15 cellular contexts compared by ENCODE assay signal in genomic region chr6:85453490-85453889, GRCh38. TPM values are rescaled to one million over a fixed set of nuclear protein-coding genes. Genes with fewer than 3 reads are reported as not detected.
DNase-seq lines count a peak whose midpoint lies in the region; ATAC-seq and TF ChIP-seq lines count a peak whose summit lies in the region.
"Had no signal": no experiment of that assay in that cellular context is flagged by ENCODE, and none has a peak within 500 bp of the region (broad histone marks: within the 10 kb centered on the region; RNA-seq: fewer than 3 reads in every experiment).

No MANE protein-coding gene starts in this region.

- no peak for TF ChIP-seq CTCF in AG04450 (IDR thresholded peaks at IDR 0.05; ENCODE audit: low read depth, low read length)
- TF ChIP-seq CTCF in DND-41 (IDR thresholded peaks at IDR 0.05; ENCODE audit: borderline replicate concordance, extremely low read depth, low read length, poor library complexity, severe bottlenecking), result no peak
- no peak for TF ChIP-seq CTCF in fibroblast of lung (conservative IDR thresholded peaks at IDR 0.05 in 1 of 2, IDR thresholded peaks at IDR 0.05 in 1 of 2; ENCODE audit: low read depth in 1 of 2, low read length in 2 of 2)

- H3K9ac ChIP-seq in DND-41 (ENCODE audit: low read depth, low read length) (no peak overlapping the region), fibroblast of lung (ENCODE audit: insufficient read depth, low read length) (no peak overlapping the region)

- H4K20me1 ChIP-seq in DND-41 (ENCODE audit: insufficient read depth, low read length) (no peaks in the 10 kb centered on the region), fibroblast of lung (ENCODE audit: control insufficient read depth, extremely low read depth, insufficient read depth, low read length) (no peaks in the 10 kb centered on the region)

- H3K27ac ChIP-seq in AG04450 (ENCODE audit: low read depth, low read length) (no peak overlapping the region), DND-41 (ENCODE audit: low read length) (no peak overlapping the region), fibroblast of lung (ENCODE audit: insufficient read depth, low read length) (peak overlapping the region; percentile 69)

- CTCF ChIA-PET in AG04450 (lab: Charles Lee) (interaction anchor here (4.9 to 5.2 kb wide), 2 partner anchors 30 to 98 kb away, joined by 43 to 58 read pairs; no protein-coding TSS in a partner anchor), T-cell (lab: Charles Lee) (interaction anchor here (0.5 to 1.0 kb wide), 2 partner anchors 29 to 121 kb away, joined by 3 read pairs; no protein-coding TSS in a partner anchor)

- ATAC-seq in DND-41 (ENCODE audit: insufficient read depth, low read depth) (0 out of 3 replicates have a peak, but pooled peaks have one; percentile 58), T-cell (replicated peaks in 1 of 4) (peak in 3 of 4 experiments; percentile 37 to 48 (median 45)), GM21515 (IDR thresholded peaks at IDR 0.05; ENCODE audit: unreplicated experiment) (no peak), GM21360 (IDR thresholded peaks at IDR 0.05; ENCODE audit: unreplicated experiment) (no peak), HG02759 (IDR thresholded peaks at IDR 0.05; ENCODE audit: unreplicated experiment) (no peak)
- ATAC-seq: naive thymus-derived CD4-positive, alpha-beta T cell had no signal

- POLR2A ChIA-PET in AG04450 (lab: Yijun Ruan, JAX) (interaction anchor here (1.3 to 1.8 kb wide), 2 partner anchors 11 to 49 kb away, joined by 6 to 9 read pairs; no protein-coding TSS in a partner anchor), T-cell (lab: Charles Lee) (no interaction called here)

- peak overlapping the region in 2 of 3 donors; percentile 95 to 96 for H3K4me3 Mint-ChIP-seq in T-cell
- H3K4me3 Mint-ChIP-seq: endodermal cell had no signal

- H3K27me3 Mint-ChIP-seq in T-cell, result peaks cover 28 to 49% of the 10 kb centered on the region in 2 donors

- no peaks in the 10 kb centered on the region for H3K79me2 ChIP-seq in DND-41 (ENCODE audit: insufficient read depth, low read length)
- peaks cover 92% of the 10 kb centered on the region for H3K79me2 ChIP-seq in fibroblast of lung (ENCODE audit: control insufficient read depth, insufficient read depth, low read length)

- peaks cover 65 to 83% (median 68%) of the 10 kb centered on the region in 3 donors for H3K4me1 Mint-ChIP-seq in T-cell

- no peak overlapping the region for H3K4me2 ChIP-seq in DND-41 (ENCODE audit: insufficient read depth, low read length)
- peak overlapping the region; percentile 70 for H3K4me2 ChIP-seq in fibroblast of lung (ENCODE audit: extremely low read depth, insufficient read depth, low read length)

- no peak for DNase-seq in AG04450 (ENCODE audit: low read depth, low spot score)
- no peak for DNase-seq in DND-41
- peak in 1 of 34 experiments; percentile 15 for DNase-seq in T-cell
- no peak for DNase-seq in fibroblast of lung (ENCODE audit: low read depth in 2 of 2)
- no peak for DNase-seq in A172 (ENCODE audit: low spot score)
- DNase-seq: Caco-2; endodermal cell; glutamatergic neuron; naive thymus-derived CD4-positive, alpha-beta T cell; NCI-H187 treated with DMSO at 0.1 percent for 48 hours; NCI-H774; SIG-M5 had no signal

- no peak overlapping the region for H2AFZ ChIP-seq in DND-41 (ENCODE audit: low read depth, low read length)
- H2AFZ ChIP-seq in fibroblast of lung (ENCODE audit: low read length), result no peak overlapping the region

- H3K36me3 Mint-ChIP-seq in T-cell, result no peaks in the 10 kb centered on the region

- H3K27me3 ChIP-seq in AG04450 (ENCODE audit: control insufficient read depth, insufficient read depth, low read length) (no peaks in the 10 kb centered on the region), DND-41 (ENCODE audit: insufficient read depth, low read length, poor library complexity) (peaks cover 7% of the 10 kb centered on the region), fibroblast of lung (ENCODE audit: control insufficient read depth, insufficient read depth, low read length) (no peaks in the 10 kb centered on the region)

- H3K9me3 ChIP-seq in AG04450 (ENCODE audit: control insufficient read depth, insufficient read depth, low read length) (no peaks in the 10 kb centered on the region; the same call in 1 of the 2 replicates), DND-41 (ENCODE audit: insufficient read depth, low read length, severe bottlenecking) (no peaks in the 10 kb centered on the region), fibroblast of lung (ENCODE audit: control insufficient read depth, insufficient read depth, low read depth, low read length) (no peaks in the 10 kb centered on the region)
- H3K9me3 ChIP-seq: Caco-2 had no signal

- peaks cover 0 to 4% (median 0%) of the 10 kb centered on the region in 3 donors for H3K9me3 Mint-ChIP-seq in T-cell
- H3K9me3 Mint-ChIP-seq: endodermal cell; naive thymus-derived CD4-positive, alpha-beta T cell had no signal

- H3K4me1 ChIP-seq in DND-41 (ENCODE audit: insufficient read depth, low read length), result no peaks in the 10 kb centered on the region
- peaks cover 24% of the 10 kb centered on the region for H3K4me1 ChIP-seq in fibroblast of lung (ENCODE audit: control insufficient read depth, extremely low read depth, insufficient read depth, low read length)
- H3K4me1 ChIP-seq: Caco-2 had no signal

- H3K27ac Mint-ChIP-seq in T-cell, result peak overlapping the region; percentile 21 to 85
- H3K27ac Mint-ChIP-seq: endodermal cell had no signal

- no peaks in the 10 kb centered on the region for H3K36me3 ChIP-seq in DND-41 (ENCODE audit: insufficient read depth, low read length)
- H3K36me3 ChIP-seq in fibroblast of lung (ENCODE audit: control insufficient read depth, insufficient read depth, low read length), result no peaks in the 10 kb centered on the region

- H3K4me3 ChIP-seq in AG04450 (ENCODE audit: low read depth, low read length) (peak overlapping the region; percentile 17), DND-41 (ENCODE audit: low read depth in 1 of 2, low read length in 2 of 2) (no peak overlapping the region), fibroblast of lung (replicated peaks in 1 of 4; ENCODE audit: control extremely low read depth in 1 of 4, insufficient read depth in 1 of 4, low read depth in 3 of 4, low read length in 4 of 4) (peak overlapping the region; percentile 22 to 99 (median 58))

RNA-seq across cellular contexts. Expression of gene NT5E, which starts 3.6 kb away (rescaled TPM):
- polyA plus RNA-seq in AG04450 (2011; rRNA removed) (127 and 164 TPM in 2 replicates), fibroblast of lung (217 and 324 TPM in 2 replicates)
- 95.4 and 148 TPM in 2 replicates for polyA minus RNA-seq in AG04450 (2011; rRNA and poly(A)+ RNA removed)
- total RNA-seq in T-cell (10 to 100 TPM in 3 of 5 donors, 1 to 10 TPM in 2; 8.0 to 18.6 (median 11.0) TPM), fibroblast of lung (111 and 257 TPM in 2 replicates)
- 125 and 203 TPM in 2 replicates for polyA plus RNA-seq in fibroblast of lung (2012)
- 43.7 and 113 TPM in 2 replicates for polyA minus RNA-seq in fibroblast of lung (ENCODE audit: low replicate concordance)
- total RNA-seq in A172 (2014; rRNA removed; shearing (Covaris generic)), result 127 and 155 TPM in 2 replicates

Comparison
In these comparisons a context has a peak if more than half of its experiments do, and no peak if none do; other contexts are left out.
1. H3K4me3 ChIP-seq: peak in AG04450 (single experiment) and fibroblast of lung (4 of 4); none in DND-41 (0 of 2).
2. ATAC-seq: peak in DND-41 (single experiment) and T-cell (3 of 4); none in GM21515 (single experiment), GM21360 (single experiment) and HG02759 (single experiment).